ENCODE assay signal across 9 cellular contexts in genomic region chr13:79194272-79194671, GRCh38.
DNase-seq lines count a peak whose midpoint lies in the region; ATAC-seq, FAIRE-seq and TF ChIP-seq lines count a peak whose summit lies in the region.
"Had no signal": no experiment of that assay in that cellular context is flagged by ENCODE, and none has a peak within 500 bp of the region (broad histone marks: within the 10 kb centered on the region; RNA-seq: fewer than 3 reads in every experiment).

No MANE protein-coding gene starts in this region.

- TF ChIP-seq POLR2A in heart left ventricle (IDR thresholded peaks at IDR 0.05) = no peak

- DNase-seq in activated T-cell treated with anti-CD3 and anti-CD28 coated beads for 48 hours (ENCODE audit: low read depth) = peak; percentile 4
- DNase-seq in heart left ventricle = no peak
- no peak for DNase-seq in NCI-H2196 treated with DMSO at 0.1 percent for 48 hours (lab: John Stamatoyannopoulos, UW; ENCODE audit: unreplicated experiment)
- no peak for DNase-seq in kidney
- DNase-seq in hippocampal formation (lab: John Stamatoyannopoulos, UW) = no peak
- DNase-seq: glutamatergic neuron had no signal

- H3K9me3 ChIP-seq in BLaER1 (no peaks in the 10 kb centered on the region), heart left ventricle (no peaks in the 10 kb centered on the region), kidney (ENCODE audit: control insufficient read depth in 1 of 2, low read length in 2 of 2) (no peaks in the 10 kb centered on the region)

- FAIRE-seq in kidney (lab: Jason Lieb, UNC) = no peak

- peak; percentile 91 for ATAC-seq in GM19351 (IDR thresholded peaks at IDR 0.05; ENCODE audit: unreplicated experiment)
- peak; percentile 88 for ATAC-seq in HG03280 (IDR thresholded peaks at IDR 0.05; ENCODE audit: unreplicated experiment)
- ATAC-seq in heart left ventricle = no peak

- WGBS in heart left ventricle, 4 donors = 71 to 80% (median 74%) methylated on average over 3 of the region's 3 CpGs

- H3K9ac ChIP-seq in BLaER1 = no peak overlapping the region; the same call in 1 of the 2 replicates
- no peak overlapping the region for H3K9ac ChIP-seq in kidney (ENCODE audit: low read length in 2 of 2)

- no peak for TF ChIP-seq CTCF in heart left ventricle (IDR thresholded peaks at IDR 0.05)
- TF ChIP-seq CTCF in kidney (IDR thresholded peaks at IDR 0.05; ENCODE audit: borderline replicate concordance, extremely low read depth, insufficient read depth) = no peak

- no peaks in the 10 kb centered on the region for H3K27me3 ChIP-seq in BLaER1
- H3K27me3 ChIP-seq in heart left ventricle = no peaks in the 10 kb centered on the region

- peak overlapping the region; percentile 71; the same call in 1 of the 2 replicates for H3K27ac ChIP-seq in BLaER1
- no peak overlapping the region for H3K27ac ChIP-seq in heart left ventricle
- no peak overlapping the region for H3K27ac ChIP-seq in kidney (ENCODE audit: low read depth in 2 of 2, low read length in 2 of 2)

- H3K4me2 ChIP-seq in BLaER1 = peak overlapping the region; percentile 69

- H3K4me3 ChIP-seq in BLaER1 (peak overlapping the region; percentile 23; the same call in 1 of the 2 replicates), heart left ventricle (no peak overlapping the region), kidney (ENCODE audit: low read length in 2 of 2) (no peak overlapping the region)

- peaks cover 62% of the 10 kb centered on the region for H3K4me1 ChIP-seq in BLaER1
- peaks cover 0 to 11% (median 0%) of the 10 kb centered on the region in 12 donors for H3K4me1 ChIP-seq in heart left ventricle
- no peaks in the 10 kb centered on the region for H3K4me1 ChIP-seq in kidney (ENCODE audit: control insufficient read depth in 1 of 2, insufficient read depth in 1 of 2, low read depth in 1 of 2, low read length in 2 of 2)

- H3K36me3 ChIP-seq in BLaER1 = no peaks in the 10 kb centered on the region
- H3K36me3 ChIP-seq in heart left ventricle = no peaks in the 10 kb centered on the region
- H3K36me3 ChIP-seq in kidney (ENCODE audit: control insufficient read depth in 1 of 2, insufficient read depth in 2 of 2, low read length in 2 of 2) = no peaks in the 10 kb centered on the region

- no peaks in the 10 kb centered on the region for H4K20me1 ChIP-seq in BLaER1

- intact Hi-C loops in heart left ventricle (cut with DNase I) (no loop called here), kidney (cut with DNase I) (no loop called here)

Comparison
In these comparisons a context has a peak if more than half of its experiments do, and no peak if none do; other contexts are left out.
1. ATAC-seq: peak in GM19351 (single experiment) and HG03280 (single experiment); none in heart left ventricle (0 of 4).